Comparison of ENCODE assay signal across 23 cellular contexts in the genomic region with DNA sequence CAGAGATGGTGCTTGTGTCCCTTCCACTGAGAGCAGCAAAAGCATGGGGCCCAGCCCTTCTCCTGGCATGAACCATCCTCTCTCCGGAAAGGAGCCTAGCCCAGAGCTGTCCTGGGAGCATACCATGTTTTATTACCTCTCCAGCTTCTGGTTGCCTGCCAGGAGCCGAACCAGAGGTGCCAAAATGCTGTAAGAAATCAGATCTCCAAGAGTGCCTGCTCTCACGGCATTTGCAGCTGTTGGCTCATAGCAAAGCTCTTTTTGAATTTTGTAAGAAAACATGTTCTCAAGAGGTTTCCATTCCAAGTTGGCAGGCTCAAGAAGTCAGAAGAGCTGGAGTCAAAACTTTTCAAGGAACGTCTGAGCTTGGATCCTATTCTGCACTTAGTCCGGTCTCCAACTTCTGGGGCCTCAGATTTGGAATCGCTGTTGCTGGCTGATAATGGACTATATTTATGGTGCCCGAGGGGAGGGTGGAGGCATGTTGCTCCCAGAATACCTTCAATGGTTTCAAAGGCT.
DNase-seq lines count a peak whose midpoint lies in the region; ATAC-seq and TF ChIP-seq lines count a peak whose summit lies in the region.
"Had no signal": no experiment of that assay in that cellular context is flagged by ENCODE, and none has a peak within 500 bp of the region (broad histone marks: within the 10 kb centered on the region; RNA-seq: fewer than 3 reads in every experiment).

No MANE protein-coding gene starts in this region.

- no peak for TF ChIP-seq POLR2A in gastrocnemius medialis (IDR thresholded peaks at IDR 0.05)

- no peaks in the 10 kb centered on the region for H3K9me3 ChIP-seq in gastrocnemius medialis
- H3K9me3 ChIP-seq: suprapubic skin had no signal

- peak overlapping the region in 3 of 4 donors; percentile 0 to 49 (median 36) for H3K27ac ChIP-seq in gastrocnemius medialis
- H3K27ac ChIP-seq: epithelial cell of prostate, PC-9, skin epidermis, suprapubic skin had no signal

- TF ChIP-seq CTCF in gastrocnemius medialis (IDR thresholded peaks at IDR 0.05 in 4 of 5, conservative IDR thresholded peaks at IDR 0.05 in 1 of 5) = no peak

- H3K36me3 ChIP-seq in gastrocnemius medialis = no peaks in the 10 kb centered on the region
- H3K36me3 ChIP-seq: suprapubic skin had no signal

- DNase-seq in DMS79 treated with DMSO at 0.1 percent for 48 hours (lab: John Stamatoyannopoulos, UW) = peak; percentile 74
- DNase-seq in NCI-H1092 (lab: John Stamatoyannopoulos, UW) = peak; percentile 5
- peak; percentile 12 to 31 for DNase-seq in left colon
- peak; percentile 14 to 70 for DNase-seq in gastrocnemius medialis
- no peak for DNase-seq in islet precursor cell
- no peak for DNase-seq in NCI-H510A (lab: John Stamatoyannopoulos, UW)
- no peak for DNase-seq in cortex of kidney (lab: John Stamatoyannopoulos, UW)
- DNase-seq: activated CD4-positive, alpha-beta T cell treated with anti-CD3 and anti-CD28 coated beads for 36 hours; activated naive CD8-positive, alpha-beta T cell treated with anti-CD3 and anti-CD28 coated beads for 36 hours; activated T-cell treated with anti-CD3 and anti-CD28 coated beads for 4 hours; CD8-positive, alpha-beta T cell; effector CD4-positive, alpha-beta T cell; H9; naive B cell; NCI-H1417; NCI-H2029 treated with DMSO at 0.1 percent for 48 hours; NCI-H524 treated with DMSO at 0.1 percent for 48 hours; PC-9; stimulated activated naive CD4-positive, alpha-beta T cell had no signal

- in situ Hi-C loops in gastrocnemius medialis (cut with MboI; ENCODE audit: low sequenced_read_pairs in 4 of 4) = no loop called here

- peaks cover 22 to 24% of the 10 kb centered on the region in 2 donors for H3K4me1 ChIP-seq in gastrocnemius medialis

- no peak for ATAC-seq in left colon
- peak; percentile 62 to 86 for ATAC-seq in gastrocnemius medialis
- ATAC-seq: activated CD4-positive, alpha-beta T cell treated with anti-CD3 and anti-CD28 coated beads for 36 hours; CD8-positive, alpha-beta T cell; K562 had no signal

- H3K27me3 ChIP-seq in gastrocnemius medialis = no peaks in the 10 kb centered on the region

- intact Hi-C loops in left colon (cut with DNase I, micrococcal nuclease) (no loop called here), gastrocnemius medialis (cut with DNase I; ENCODE audit: low total_unique reads) (no loop called here)

- peak overlapping the region in 1 of 4 donors; percentile 19 for H3K4me3 ChIP-seq in gastrocnemius medialis
- H3K4me3 ChIP-seq: K562, PC-9, skin epidermis, suprapubic skin had no signal

Comparison
In these comparisons a context has a peak if more than half of its experiments do, and no peak if none do; other contexts are left out.
1. DNase-seq: peak in DMS79 treated with DMSO at 0.1 percent for 48 hours (single experiment), NCI-H1092 (single experiment), left colon (2 of 2) and gastrocnemius medialis (2 of 2); none in islet precursor cell (single experiment), NCI-H510A (single experiment) and cortex of kidney (single experiment).